Comparison of ENCODE assay signal across 7 cellular contexts in the genomic region with DNA sequence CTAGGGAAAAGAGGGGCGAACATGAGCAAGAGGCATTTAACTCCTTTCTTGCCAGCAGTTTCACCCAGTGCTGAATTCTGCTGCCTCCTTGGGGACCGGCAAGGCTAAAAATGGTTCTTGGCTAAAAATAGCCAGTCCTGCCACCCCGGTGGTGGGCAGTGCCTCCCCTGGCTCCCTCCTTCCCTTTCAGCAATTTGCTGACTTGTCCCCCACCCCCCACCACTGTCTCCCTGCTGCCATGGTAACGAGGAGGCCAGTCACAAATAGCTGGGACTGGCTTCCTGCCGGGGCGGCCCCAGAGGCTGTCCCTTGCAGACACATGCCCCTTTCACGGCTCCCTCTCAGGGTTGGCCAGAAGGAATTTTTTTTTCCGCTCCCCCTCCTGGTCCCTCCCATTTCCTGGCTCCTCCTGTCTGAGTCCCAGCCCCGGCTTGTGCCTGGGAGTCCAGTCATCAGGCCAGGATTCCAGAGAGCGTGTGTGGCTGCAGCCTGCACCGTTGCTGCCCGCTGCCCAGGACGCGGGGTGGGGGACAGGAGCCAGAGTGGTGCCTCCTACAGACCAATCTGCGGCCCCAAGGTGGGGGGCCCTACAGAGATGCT.
DNase-seq lines count a peak whose midpoint lies in the region; ATAC-seq and TF ChIP-seq lines count a peak whose summit lies in the region.

No MANE protein-coding gene starts in this region.

- no peak for TF ChIP-seq CTCF in GM13977 (IDR thresholded peaks at IDR 0.05; ENCODE audit: extremely low read depth, insufficient read depth, missing control alignments)

- peak overlapping the region; percentile 82 for H3K4me3 ChIP-seq in skeletal muscle cell (ENCODE audit: low read depth, low read length)

- ATAC-seq in HG02588 (IDR thresholded peaks at IDR 0.05; ENCODE audit: unreplicated experiment), result peak; percentile 74
- no peak for ATAC-seq in GM18867 (IDR thresholded peaks at IDR 0.05; ENCODE audit: unreplicated experiment)

- DNase-seq in GM13977 (ENCODE audit: low spot score) (peak; percentile 68), NOMO-1 (lab: John Stamatoyannopoulos, UW; ENCODE audit: unreplicated experiment in 2 of 2) (peak; percentile 27 to 43), cerebellum (ENCODE audit: low spot score) (peak; percentile 59), iPS-NIHi7 (ENCODE audit: extremely low spot score) (peak; percentile 94), skeletal muscle cell (ENCODE audit: low read depth) (peak; percentile 91)

- in situ Hi-C loops in GM13977 (cut with MboI; ENCODE audit: low pct_unique_long_range_greater_than_20kb, low sequenced_read_pairs, unreplicated experiment), result loop anchor here (5.0 to 10.0 kb wide), 2 partner anchors 69 to 139 kb away; no protein-coding TSS in a partner anchor

Comparison
In these comparisons a context has a peak if more than half of its experiments do, and no peak if none do; other contexts are left out.
1. DNase-seq: peak in every context shown above with its lines; median percentile 94 in iPS-NIHi7; 91 in skeletal muscle cell; 68 in GM13977; 59 in cerebellum; 35 in NOMO-1.